Comparison of ENCODE assay signal across 3 cellular contexts in the genomic region with DNA sequence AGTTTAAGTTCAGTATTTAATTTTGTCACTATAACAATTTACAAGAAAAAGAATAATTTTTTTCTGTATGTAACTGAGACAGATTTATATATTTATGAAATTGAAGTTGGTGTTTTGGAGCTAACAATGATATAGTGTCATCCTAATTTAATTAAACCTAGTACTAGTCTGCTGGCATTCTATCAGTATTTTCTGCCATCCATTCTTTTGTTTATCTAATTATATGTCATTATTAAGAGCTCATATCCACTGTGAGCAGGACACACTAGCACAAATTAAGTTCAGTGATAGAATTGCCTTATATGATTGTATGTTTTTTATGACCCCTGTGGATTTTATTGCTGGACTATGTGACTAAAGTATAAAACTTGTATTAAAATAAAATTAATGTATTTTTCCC.
"Had no signal": no experiment of that assay in that cellular context is flagged by ENCODE, and none has a peak within 500 bp of the region (broad histone marks: within the 10 kb centered on the region; RNA-seq: fewer than 3 reads in every experiment).

No MANE protein-coding gene starts in this region.

- DNase-seq: GDM1, GF-D8 had no signal

- H3K4me3 ChIP-seq: GM12878 had no signal

- ATAC-seq: GM12878 had no signal
